In the genomic region with DNA sequence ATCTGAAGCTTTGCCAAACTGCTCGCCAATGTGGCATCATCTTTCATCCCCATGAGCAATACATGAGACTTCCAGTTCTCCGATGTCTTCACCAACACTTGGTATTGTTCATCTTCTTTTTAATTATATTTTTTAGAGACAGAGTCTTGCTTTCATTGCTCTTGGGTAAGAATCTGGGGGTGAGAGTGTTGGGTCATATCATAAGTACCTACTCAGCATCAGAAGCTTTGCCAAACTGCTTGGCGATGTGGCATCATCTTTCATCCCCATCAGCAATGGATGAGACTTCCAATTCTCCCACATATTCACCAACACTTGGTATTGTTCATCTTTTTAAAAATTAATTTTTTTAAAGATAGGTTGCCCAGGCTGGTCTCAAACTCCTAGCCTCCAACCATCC, we compare ENCODE assay signal across 35 cellular contexts. TPM values are rescaled to one million over a fixed set of nuclear protein-coding genes. Genes with fewer than 3 reads are reported as not detected.
"Had no signal": no experiment of that assay in that cellular context is flagged by ENCODE, and none has a peak within 500 bp of the region (broad histone marks: within the 10 kb centered on the region; RNA-seq: fewer than 3 reads in every experiment).

No MANE protein-coding gene starts in this region.

- H3K4me1 ChIP-seq: adrenal gland, ascending aorta, body of pancreas, breast epithelium had no signal

- ATAC-seq: activated naive CD4-positive, alpha-beta T cell treated with anti-CD3 and anti-CD28 coated beads, Interleukin-2, amount 50 U/mL, for 72 hours; activated naive CD8-positive, alpha-beta T cell treated with anti-CD3 and anti-CD28 coated beads, Interleukin-2, amount 50 U/mL, for 24 hours; activated T-cell treated with anti-CD3 and anti-CD28 coated beads, Interleukin-2, amount 50 U/mL, for 4 hours; activated T-cell treated with anti-CD3 and anti-CD28 coated beads, Interleukin-2, amount 50 U/mL, for 72 hours; activated T-helper 17 cell treated with anti-CD3 and anti-CD28 coated beads, Interleukin-2, amount 50 U/mL, for 72 hours; body of pancreas had no signal

- H3K36me3 ChIP-seq: adrenal gland, ascending aorta, brain microvascular endothelial cell, breast epithelium, cardiac muscle cell had no signal

- FAIRE-seq: astrocyte, bronchial epithelial cell had no signal

- H3K4me3 ChIP-seq: adrenal gland, ascending aorta, body of pancreas, breast epithelium, cardiac muscle cell had no signal

- H3K27ac ChIP-seq: adrenal gland, ascending aorta, body of pancreas, brain microvascular endothelial cell, breast epithelium, cardiac muscle cell had no signal

- H3K9me3 ChIP-seq: adrenal gland, ascending aorta, body of pancreas had no signal

- DNase-seq: activated effector memory CD4-positive, alpha-beta T cell treated with anti-CD3 and anti-CD28 coated beads, Interleukin-2, amount 50 U/mL, for 16 hours; activated effector memory CD4-positive, alpha-beta T cell treated with Interleukin-2 at 50 U/mL for 16 hours; activated gamma-delta T cell; activated gamma-delta T cell treated with Interleukin-2 at 50 U/mL for 16 hours; activated naive CD4-positive, alpha-beta T cell; activated naive CD4-positive, alpha-beta T cell treated with anti-CD3 and anti-CD28 coated beads for 36 hours; activated naive CD4-positive, alpha-beta T cell treated with anti-CD3 and anti-CD28 coated beads, Interleukin-2, amount 10 ng/mL, durations not matched to agents 7 days and 5 days; activated naive CD4-positive, alpha-beta T cell treated with anti-CD3 and anti-CD28 coated beads, Interleukin-2, amount 50 U/mL, for 16 hours; activated naive CD4-positive, alpha-beta T cell treated with Interleukin-2 at 50 U/mL for 16 hours; activated naive CD8-positive, alpha-beta T cell treated with anti-CD3 and anti-CD28 coated beads for 36 hours; activated naive CD8-positive, alpha-beta T cell treated with anti-CD3 and anti-CD28 coated beads, Interleukin-2, amount 10 ng/mL, durations not matched to agents 7 days and 5 days; activated naive CD8-positive, alpha-beta T cell treated with anti-CD3 and anti-CD28 coated beads, Interleukin-2, amount 50 U/mL, for 24 hours; activated T-cell treated with anti-CD3 and anti-CD28 coated beads, Interleukin-2, amount 50 U/mL, for 1 hour; activated T-cell treated with anti-CD3 and anti-CD28 coated beads, Interleukin-2, amount 50 U/mL, for 24 hours; activated T-cell treated with anti-CD3 and anti-CD28 coated beads, Interleukin-2, amount 50 U/mL, for 4 hours; activated T-cell treated with anti-CD3 and anti-CD28 coated beads, Interleukin-2, amount 50 U/mL, for 48 hours; activated T-cell treated with anti-CD3 and anti-CD28 coated beads, Interleukin-2, amount 50 U/mL, for 72 hours; adrenal gland; amniotic stem cell; amygdala; anterior cingulate cortex; aorta; body of pancreas; brain microvascular endothelial cell; caudate nucleus; central memory CD4-positive, alpha-beta T cell; cerebellar nuclear complex had no signal

- H3K27me3 ChIP-seq: adrenal gland, ascending aorta, body of pancreas, brain microvascular endothelial cell, breast epithelium, cardiac muscle cell had no signal

RNA-seq across cellular contexts. Expression of gene ZDHHC11B, which starts 30.9 kb away (rescaled TPM):
- total RNA-seq: activated naive CD4-positive, alpha-beta T cell treated with anti-CD3 and anti-CD28 coated beads for 36 hours; activated naive CD8-positive, alpha-beta T cell treated with anti-CD3 and anti-CD28 coated beads for 36 hours; activated T-helper 1 cell treated with anti-CD3 and anti-CD28 coated beads, Interleukin-12 subunit alpha, Interleukin-12 subunit beta, Interleukin-2, Interleukin-4 antibody, amounts not matched to agents 30 ng/mL and 10 ng/mL and 1 ng/mL, durations not matched to agents 14 hours and 24 hours and 36 hours had no signal

RNA-seq across cellular contexts. Expression of gene ZDHHC11, which starts 35.3 kb away (rescaled TPM):
- total RNA-seq: ascending aorta had no signal
